In genomic region chr1:160376525-160377131, GRCh38 we compare ENCODE assay signal across 8 cellular contexts. TPM values are rescaled to one million over a fixed set of nuclear protein-coding genes. Genes with fewer than 3 reads are reported as not detected.
A peak's percentile ranks its signal among the peaks of the same experiment; 100 is the strongest.
DNase-seq lines count a peak whose midpoint lies in the region; ATAC-seq and TF ChIP-seq lines count a peak whose summit lies in the region.

No MANE protein-coding gene starts in this region.

- no peaks in the 10 kb centered on the region for H3K36me3 Mint-ChIP-seq in activated naive CD4-positive, alpha-beta T cell treated with anti-CD3 and anti-CD28 coated beads, Interleukin-2, amount 50 U/mL, for 72 hours
- H3K36me3 Mint-ChIP-seq in activated naive CD8-positive, alpha-beta T cell treated with anti-CD3 and anti-CD28 coated beads, Interleukin-2, amount 10 ng/mL, durations not matched to agents 7 days and 5 days: no peaks in the 10 kb centered on the region

- H3K4me3 ChIP-seq in osteoblast (ENCODE audit: insufficient read depth, low read length): no peak overlapping the region

- intact Hi-C loops in head of caudate nucleus (cut with DNase I): loop anchor here (5.0 to 10.0 kb wide), 2 partner anchors 122 to 334 kb away; no protein-coding TSS in a partner anchor

- peak; percentile 72 to 83 for ATAC-seq in activated naive CD4-positive, alpha-beta T cell treated with anti-CD3 and anti-CD28 coated beads, Interleukin-2, amount 50 U/mL, for 72 hours
- ATAC-seq in HG03354 (IDR thresholded peaks at IDR 0.05; ENCODE audit: poor library complexity, severe bottlenecking, unreplicated experiment): peak; percentile 68
- peak; percentile 76 for ATAC-seq in activated naive CD8-positive, alpha-beta T cell treated with anti-CD3 and anti-CD28 coated beads, Interleukin-2, amount 10 ng/mL, durations not matched to agents 7 days and 5 days (ENCODE audit: low read depth)

- H3K4me3 Mint-ChIP-seq in activated naive CD8-positive, alpha-beta T cell treated with anti-CD3 and anti-CD28 coated beads, Interleukin-2, amount 10 ng/mL, durations not matched to agents 7 days and 5 days: peak overlapping the region; percentile 14

- no peak overlapping the region for H3K27ac Mint-ChIP-seq in activated naive CD4-positive, alpha-beta T cell treated with anti-CD3 and anti-CD28 coated beads, Interleukin-2, amount 50 U/mL, for 72 hours
- peak overlapping the region; percentile 47 for H3K27ac Mint-ChIP-seq in activated naive CD8-positive, alpha-beta T cell treated with anti-CD3 and anti-CD28 coated beads, Interleukin-2, amount 10 ng/mL, durations not matched to agents 7 days and 5 days

- H3K27me3 Mint-ChIP-seq in activated naive CD8-positive, alpha-beta T cell treated with anti-CD3 and anti-CD28 coated beads, Interleukin-2, amount 10 ng/mL, durations not matched to agents 7 days and 5 days: peaks cover 7% of the 10 kb centered on the region

- no peak overlapping the region for H3K4me2 ChIP-seq in osteoblast (ENCODE audit: insufficient read depth, low read length)

- peaks cover 16% of the 10 kb centered on the region for H3K4me1 ChIP-seq in osteoblast (ENCODE audit: insufficient read depth, low read length)

- TF ChIP-seq CTCF in osteoblast (IDR thresholded peaks at IDR 0.05; ENCODE audit: extremely low read depth, low read depth, low read length): peak; percentile 98

- peaks cover 12% of the 10 kb centered on the region for H3K27me3 ChIP-seq in osteoblast (ENCODE audit: insufficient read depth, low read length)

- no peak overlapping the region for H2AFZ ChIP-seq in osteoblast (ENCODE audit: low read length)

- peaks cover 9% of the 10 kb centered on the region for H3K4me1 Mint-ChIP-seq in activated naive CD8-positive, alpha-beta T cell treated with anti-CD3 and anti-CD28 coated beads, Interleukin-2, amount 10 ng/mL, durations not matched to agents 7 days and 5 days

- POLR2A ChIA-PET in activated naive CD8-positive, alpha-beta T cell treated with anti-CD3 and anti-CD28 coated beads, Interleukin-2, amount 10 ng/mL, durations not matched to agents 7 days and 5 days (lab: Charles Lee): interaction anchor here (0.8 kb wide), 1 partner anchor 278 kb away, joined by 3 read pairs; the partner anchor contains the start of gene IGSF8

- H3K36me3 ChIP-seq in osteoblast (ENCODE audit: insufficient read depth, low read length): no peaks in the 10 kb centered on the region

- H3K79me2 ChIP-seq in osteoblast (ENCODE audit: insufficient read depth, low read length): no peaks in the 10 kb centered on the region

- DNase-seq in activated naive CD4-positive, alpha-beta T cell treated with anti-CD3 and anti-CD28 coated beads, Interleukin-2, amount 50 U/mL, for 72 hours (ENCODE audit: low spot score in 2 of 2): no peak
- no peak for DNase-seq in activated naive CD4-positive, alpha-beta T cell treated with Interleukin-2 at 50 U/mL for 16 hours
- DNase-seq in NCI-H524 (lab: John Stamatoyannopoulos, UW): peak; percentile 73 to 75
- no peak for DNase-seq in activated naive CD8-positive, alpha-beta T cell treated with anti-CD3 and anti-CD28 coated beads, Interleukin-2, amount 10 ng/mL, durations not matched to agents 7 days and 5 days
- DNase-seq in head of caudate nucleus: peak in 27 of 42 donors; percentile 43 to 83 (median 69)
- DNase-seq in osteoblast (ENCODE audit: insufficient read length, low spot score, missing footprints): peak; percentile 92
- no peak for DNase-seq in cortex of kidney (lab: John Stamatoyannopoulos, UW)

- no peaks in the 10 kb centered on the region for H4K20me1 ChIP-seq in osteoblast (ENCODE audit: insufficient read depth, low read length)

- no peaks in the 10 kb centered on the region for H3K9me3 ChIP-seq in osteoblast (ENCODE audit: low read depth, low read length)

- H3K27ac ChIP-seq in osteoblast (ENCODE audit: low read depth, low read length): no peak overlapping the region

- no peaks in the 10 kb centered on the region for H3K9me3 Mint-ChIP-seq in activated naive CD4-positive, alpha-beta T cell treated with anti-CD3 and anti-CD28 coated beads, Interleukin-2, amount 50 U/mL, for 72 hours
- H3K9me3 Mint-ChIP-seq in activated naive CD8-positive, alpha-beta T cell treated with anti-CD3 and anti-CD28 coated beads, Interleukin-2, amount 10 ng/mL, durations not matched to agents 7 days and 5 days: no peaks in the 10 kb centered on the region

RNA-seq across cellular contexts. Expression of gene NHLH1, which starts 9.8 kb away (rescaled TPM):
- total RNA-seq in activated naive CD4-positive, alpha-beta T cell treated with anti-CD3 and anti-CD28 coated beads, Interleukin-2, amount 50 U/mL, for 72 hours: under 1 TPM; 0.46 to 0.68 TPM
- total RNA-seq in activated naive CD8-positive, alpha-beta T cell treated with anti-CD3 and anti-CD28 coated beads, Interleukin-2, amount 10 ng/mL, durations not matched to agents 7 days and 5 days: under 1 TPM; 0.33 to 0.43 TPM
- under 0.01 TPM in 1 of 2 replicates, not detected in the other for total RNA-seq in osteoblast

RNA-seq across cellular contexts. Expression of gene VANGL2, which starts 23.7 kb away (rescaled TPM):
- under 1 TPM; 0.05 to 0.18 TPM for total RNA-seq in activated naive CD4-positive, alpha-beta T cell treated with anti-CD3 and anti-CD28 coated beads, Interleukin-2, amount 50 U/mL, for 72 hours
- total RNA-seq in activated naive CD8-positive, alpha-beta T cell treated with anti-CD3 and anti-CD28 coated beads, Interleukin-2, amount 10 ng/mL, durations not matched to agents 7 days and 5 days: under 1 TPM; 0.06 to 0.34 TPM
- total RNA-seq in osteoblast: under 0.01 TPM in 1 of 2 replicates, not detected in the other

RNA-seq across cellular contexts. Expression of gene NCSTN, which starts 33.4 kb away (rescaled TPM):
- total RNA-seq in activated naive CD4-positive, alpha-beta T cell treated with anti-CD3 and anti-CD28 coated beads, Interleukin-2, amount 50 U/mL, for 72 hours: 10 to 100 TPM; 43.5 to 53.0 TPM
- total RNA-seq in activated naive CD8-positive, alpha-beta T cell treated with anti-CD3 and anti-CD28 coated beads, Interleukin-2, amount 10 ng/mL, durations not matched to agents 7 days and 5 days: 10 to 100 TPM; 66.6 to 67.1 TPM
- total RNA-seq in osteoblast: 147 and 165 TPM in 2 replicates

RNA-seq across cellular contexts. Expression of gene COPA, which starts 33.6 kb away (rescaled TPM):
- 100 to 1,000 TPM; 120 to 146 TPM for total RNA-seq in activated naive CD4-positive, alpha-beta T cell treated with anti-CD3 and anti-CD28 coated beads, Interleukin-2, amount 50 U/mL, for 72 hours
- 100 to 1,000 TPM; 119 to 137 TPM for total RNA-seq in activated naive CD8-positive, alpha-beta T cell treated with anti-CD3 and anti-CD28 coated beads, Interleukin-2, amount 10 ng/mL, durations not matched to agents 7 days and 5 days
- 282 and 335 TPM in 2 replicates for total RNA-seq in osteoblast

Comparison
In these comparisons a context has a peak if more than half of its experiments do, and no peak if none do; other contexts are left out.
1. DNase-seq: peak in NCI-H524 (2 of 2), head of caudate nucleus (27 of 42) and osteoblast (single experiment); none in activated naive CD4-positive, alpha-beta T cell treated with anti-CD3 and anti-CD28 coated beads, Interleukin-2, amount 50 U/mL, for 72 hours (0 of 2), activated naive CD4-positive, alpha-beta T cell treated with Interleukin-2 at 50 U/mL for 16 hours (single experiment), activated naive CD8-positive, alpha-beta T cell treated with anti-CD3 and anti-CD28 coated beads, Interleukin-2, amount 10 ng/mL, durations not matched to agents 7 days and 5 days (single experiment) and cortex of kidney (single experiment).
2. Peak in every context shown above with its lines, with median percentiles within 50 percentile points of each other: ATAC-seq.